ENCODE assay signal across 24 cellular contexts in the genomic region with DNA sequence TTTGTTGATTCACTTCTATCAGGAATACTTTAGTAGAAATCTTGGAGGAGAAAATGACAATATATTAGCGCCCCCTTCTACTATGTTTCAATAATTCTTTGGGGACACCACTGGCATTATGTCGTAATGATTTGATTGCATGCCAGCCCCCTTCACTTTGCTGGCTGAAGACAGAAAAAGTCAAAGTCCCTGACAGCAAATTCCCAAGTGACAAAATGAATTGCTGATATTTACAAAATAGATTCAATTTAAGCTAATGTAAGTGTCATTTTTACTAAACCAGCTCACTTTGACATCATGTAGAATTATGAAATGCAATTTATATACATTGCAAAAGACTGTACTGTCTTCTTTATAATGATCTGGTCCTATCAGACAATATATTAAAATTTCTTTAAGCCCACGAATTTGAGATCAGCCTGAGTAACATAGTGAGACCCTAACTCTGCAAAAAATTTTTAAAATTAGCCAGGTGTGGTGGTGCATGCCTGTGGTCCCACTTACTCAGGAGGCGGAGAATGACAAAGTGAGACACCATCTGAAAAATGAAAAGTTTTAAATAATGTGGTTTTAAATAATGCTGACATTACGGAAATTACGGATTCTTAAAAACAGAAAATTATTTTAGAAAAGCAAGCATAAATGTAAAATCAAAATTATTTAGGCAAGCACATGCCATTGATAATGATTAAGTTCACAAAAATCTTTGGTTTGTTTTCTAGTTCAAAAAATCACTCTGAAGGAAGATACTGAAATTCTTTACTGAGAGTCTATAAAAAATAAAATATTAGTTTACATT.
A peak's percentile ranks its signal among the peaks of the same experiment; 100 is the strongest.
DNase-seq lines count a peak whose midpoint lies in the region; ATAC-seq, FAIRE-seq and TF ChIP-seq lines count a peak whose summit lies in the region.
"Had no signal": no experiment of that assay in that cellular context is flagged by ENCODE, and none has a peak within 500 bp of the region (broad histone marks: within the 10 kb centered on the region; RNA-seq: fewer than 3 reads in every experiment).

No MANE protein-coding gene starts in this region.

- no peak overlapping the region for H2BK15ac ChIP-seq in H1 (ENCODE audit: low read length)

- no peaks in the 10 kb centered on the region for H3K79me1 ChIP-seq in H1 (ENCODE audit: low read depth, low read length)

- H3F3A ChIP-seq in neural cell (ENCODE audit: insufficient read depth, low read length, poor library complexity, severe bottlenecking), result no peaks in the 10 kb centered on the region
- no peaks in the 10 kb centered on the region for H3F3A ChIP-seq in SK-N-SH (replicated peaks; ENCODE audit: insufficient read depth)

- H3K4me2 ChIP-seq in HepG2 (ENCODE audit: low read depth, low read length), result no peak overlapping the region
- no peak overlapping the region for H3K4me2 ChIP-seq in H1 (ENCODE audit: insufficient read depth in 1 of 2, low read depth in 2 of 2, low read length in 2 of 2)
- H3K4me2 ChIP-seq in neural cell (ENCODE audit: low read length), result no peak overlapping the region
- no peak overlapping the region for H3K4me2 ChIP-seq in SK-N-SH
- H3K4me2 ChIP-seq: GM23338 had no signal

- in situ Hi-C loops in HepG2 (cut with HindIII; ENCODE audit: extremely low pct_ligation_motif_present, low pct_unique_long_range_greater_than_20kb), result no loop called here

- H3K27ac ChIP-seq in HepG2 (ENCODE audit: extremely low read length, insufficient read depth, low read length), result no peak overlapping the region
- no peak overlapping the region for H3K27ac ChIP-seq in right lobe of liver
- no peak overlapping the region for H3K27ac ChIP-seq in H1 (ENCODE audit: low read depth, low read length)
- no peak overlapping the region for H3K27ac ChIP-seq in neural cell (ENCODE audit: low read length)
- no peak overlapping the region for H3K27ac ChIP-seq in SK-N-SH (ENCODE audit: low read depth in 2 of 2, low read length in 1 of 2)
- H3K27ac ChIP-seq: 22Rv1; BLaER1 treated with 17β-estradiol and CSF1 and Interleukin-3, amounts not matched to agents 10 nM and 100 nM had no signal

- H3K14ac ChIP-seq in H1 (ENCODE audit: insufficient read length), result no peak overlapping the region

- no peak overlapping the region for H2AK5ac ChIP-seq in H1 (ENCODE audit: low read depth, low read length)

- intact Hi-C loops in HepG2 (cut with micrococcal nuclease; ENCODE audit: unreplicated experiment) (no loop called here), right lobe of liver (cut with DNase I) (no loop called here)

- no peak overlapping the region for H3K23ac ChIP-seq in H1 (ENCODE audit: insufficient read length)

- H3K36me3 ChIP-seq in HepG2 (replicated peaks in 1 of 2; ENCODE audit: control insufficient read depth in 1 of 2, insufficient read depth in 2 of 2, low read length in 2 of 2) (no peaks in the 10 kb centered on the region), right lobe of liver (no peaks in the 10 kb centered on the region), H1 (ENCODE audit: control insufficient read depth in 2 of 4, insufficient read depth in 4 of 4, low read length in 3 of 4) (no peaks in the 10 kb centered on the region), neural cell (ENCODE audit: insufficient read depth, low read length) (no peaks in the 10 kb centered on the region), SK-N-SH (replicated peaks in 1 of 2; ENCODE audit: control insufficient read depth in 1 of 2, insufficient read depth in 2 of 2, low read length in 1 of 2) (no peaks in the 10 kb centered on the region)
- H3K36me3 ChIP-seq: BE2C; BLaER1 treated with 17β-estradiol and CSF1 and Interleukin-3, amounts not matched to agents 10 nM and 100 nM; HAP-1 had no signal

- no TSS peak for BruUV-seq in HepG2 (replicated peaks; lab: Mats Ljungman, UMichigan)

- H3K18ac ChIP-seq in H1 (ENCODE audit: extremely low read depth, low read length), result no peak overlapping the region

- H3K4me1 ChIP-seq in HepG2 (ENCODE audit: insufficient read depth, low read length) (no peaks in the 10 kb centered on the region), right lobe of liver (no peaks in the 10 kb centered on the region), H1 (replicated peaks in 1 of 4; ENCODE audit: control insufficient read depth in 3 of 4, insufficient read depth in 4 of 4, low read length in 3 of 4) (no peaks in the 10 kb centered on the region), SK-N-SH (ENCODE audit: control insufficient read depth in 1 of 2, insufficient read depth in 2 of 2, low read depth in 1 of 2, low read length in 1 of 2) (no peaks in the 10 kb centered on the region)
- H3K4me1 ChIP-seq: BE2C, HAP-1 had no signal

- DNase-seq in HepG2 (ENCODE audit: low spot score), result no peak
- no peak for DNase-seq in right lobe of liver
- DNase-seq in H1 (ENCODE audit: low read depth in 1 of 2, low spot score in 2 of 2), result no peak
- DNase-seq in kidney glomerular epithelial cell (lab: John Stamatoyannopoulos, UW), result no peak
- no peak for DNase-seq in SK-N-SH
- DNase-seq: ACHN; AML-193; BE2C; Calu3; CD4-positive, alpha-beta T cell; COR-L47; DMS53; DMS79 treated with DMSO at 0.1 percent for 48 hours; GF-D8; HFFc6 had no signal

- no peak overlapping the region for H3K9ac ChIP-seq in HepG2 (ENCODE audit: insufficient read depth, low read depth, low read length)
- no peak overlapping the region for H3K9ac ChIP-seq in H1 (replicated peaks in 1 of 4; ENCODE audit: extremely low read depth in 1 of 4, low read depth in 3 of 4, low read length in 3 of 4)
- H3K9ac ChIP-seq in neural cell (ENCODE audit: low read length), result no peak overlapping the region
- H3K9ac ChIP-seq in SK-N-SH, result no peak overlapping the region
- H3K9ac ChIP-seq: BLaER1 treated with 17β-estradiol and CSF1 and Interleukin-3, amounts not matched to agents 10 nM and 100 nM had no signal

- no peak overlapping the region for H2BK120ac ChIP-seq in H1 (replicated peaks; ENCODE audit: low read depth, low read length)

- H4K20me1 ChIP-seq in HepG2 (ENCODE audit: insufficient read depth, low read length), result no peaks in the 10 kb centered on the region
- H4K20me1 ChIP-seq in H1 (replicated peaks in 1 of 2; ENCODE audit: control insufficient read depth in 1 of 2, insufficient read depth in 2 of 2, low read length in 2 of 2), result no peaks in the 10 kb centered on the region
- no peaks in the 10 kb centered on the region for H4K20me1 ChIP-seq in neural cell (ENCODE audit: insufficient read depth)
- no peaks in the 10 kb centered on the region for H4K20me1 ChIP-seq in SK-N-SH (ENCODE audit: insufficient read depth)
- H4K20me1 ChIP-seq: BLaER1 treated with 17β-estradiol and CSF1 and Interleukin-3, amounts not matched to agents 10 nM and 100 nM had no signal

- no peak for FAIRE-seq in HepG2 (lab: Jason Lieb, UNC)
- FAIRE-seq in H1 (lab: Jason Lieb, UNC), result no peak
- FAIRE-seq: A204.1, GM12891, GM18507, H54 had no signal

- H3K56ac ChIP-seq in H1 (replicated peaks; ENCODE audit: insufficient read length, low read depth, low read length), result no peak overlapping the region

- no peak overlapping the region for H2BK5ac ChIP-seq in H1 (ENCODE audit: low read depth, low read length)

- no peak overlapping the region for H4K8ac ChIP-seq in H1 (ENCODE audit: extremely low read depth, insufficient read depth, low read length)

- no peak for ATAC-seq in HepG2
- ATAC-seq in right lobe of liver, result no peak
- ATAC-seq: GM23338 had no signal

- 7% methylated on average over 6 of the region's 6 CpGs for WGBS in HepG2 (ENCODE audit: low lambda C conversion rate)
- 56% methylated on average over 6 of the region's 6 CpGs for whole genome bisulfite sequencing in right lobe of liver (ENCODE audit: insufficient coverage, low coverage, low lambda C conversion rate, missing lambda C conversion rate)
- 90% methylated on average over 6 of the region's 6 CpGs; no CpG with 5 or more reads in 1 of the 2 experiments for WGBS in H1 (ENCODE audit: extremely low coverage in 1 of 2, insufficient coverage in 1 of 2, insufficient read length in 1 of 2, insufficient replicate concordance in 2 of 2, low coverage in 1 of 2, low lambda C conversion rate in 2 of 2, missing lambda C conversion rate in 1 of 2), 2 experiments
- WGBS in SK-N-SH (ENCODE audit: low lambda C conversion rate), result 29% methylated on average over 6 of the region's 6 CpGs

- H4K91ac ChIP-seq in H1 (replicated peaks; ENCODE audit: insufficient read length, low read length), result no peak overlapping the region

- H3K79me2 ChIP-seq in HepG2 (ENCODE audit: insufficient read depth, low read length) (no peaks in the 10 kb centered on the region), H1 (ENCODE audit: control insufficient read depth in 1 of 2, insufficient read depth in 2 of 2, low read length in 2 of 2) (no peaks in the 10 kb centered on the region), neural cell (replicated peaks; ENCODE audit: insufficient read depth, low read length) (no peaks in the 10 kb centered on the region), SK-N-SH (ENCODE audit: insufficient read depth) (no peaks in the 10 kb centered on the region)

- no peaks in the 10 kb centered on the region for H3K9me3 ChIP-seq in HepG2 (ENCODE audit: low read length)
- no peaks in the 10 kb centered on the region for H3K9me3 ChIP-seq in right lobe of liver
- H3K9me3 ChIP-seq in H1 (ENCODE audit: insufficient read depth in 2 of 2, low read depth in 1 of 2, low read length in 1 of 2), result peaks cover 0 to 3% of the 10 kb centered on the region in 2 experiments; a peak in 1 of 4 replicates
- no peaks in the 10 kb centered on the region for H3K9me3 ChIP-seq in neural cell (ENCODE audit: low read length)
- H3K9me3 ChIP-seq in SK-N-SH, result no peaks in the 10 kb centered on the region
- H3K9me3 ChIP-seq: BE2C; BLaER1 treated with 17β-estradiol and CSF1 and Interleukin-3, amounts not matched to agents 10 nM and 100 nM; HAP-1 had no signal

- no peak overlapping the region for H4K5ac ChIP-seq in H1 (ENCODE audit: insufficient read length, low read depth, low read length)

- no peaks in the 10 kb centered on the region; the same call in 1 of the 2 replicates for H3K23me2 ChIP-seq in H1 (ENCODE audit: low read depth, low read length)

- TF ChIP-seq EP300 in HepG2 (IDR thresholded peaks at IDR 0.05; ENCODE audit: low read depth in 2 of 2, low read length in 2 of 2) (no peak), HepG2 (CRISPR knock-in tag; IDR thresholded peaks at IDR 0.05; ENCODE audit: borderline replicate concordance) (no peak), H1 (IDR thresholded peaks at IDR 0.05; ENCODE audit: borderline replicate concordance in 1 of 2, low read depth in 2 of 2, low read length in 2 of 2) (no peak), neural cell (conservative IDR thresholded peaks at IDR 0.05; ENCODE audit: poor library complexity, severe bottlenecking) (peak; percentile 81), SK-N-SH (IDR thresholded peaks at IDR 0.05; ENCODE audit: borderline replicate concordance in 1 of 2, low read depth in 1 of 2, low read length in 1 of 2) (no peak)

- no peak overlapping the region for H3K4ac ChIP-seq in H1 (replicated peaks; ENCODE audit: insufficient read length, low read depth, low read length)

- H3K9me2 ChIP-seq in neural cell (ENCODE audit: insufficient read depth, low read length) (no peaks in the 10 kb centered on the region), SK-N-SH (no peaks in the 10 kb centered on the region)

- TF ChIP-seq CTCF in HepG2 (CRISPR knock-in tag; IDR thresholded peaks at IDR 0.05) (no peak), right lobe of liver (IDR thresholded peaks at IDR 0.05) (no peak), H1 (IDR thresholded peaks at IDR 0.05; ENCODE audit: control extremely low read depth in 1 of 3, insufficient read depth in 1 of 3, low read depth in 1 of 3, low read length in 3 of 3) (no peak), neural cell (IDR thresholded peaks at IDR 0.05; ENCODE audit: poor library complexity, severe bottlenecking) (no peak), SK-N-SH (IDR thresholded peaks at IDR 0.05) (no peak)

- H2BK12ac ChIP-seq in H1 (ENCODE audit: low read depth, low read length), result no peak overlapping the region

- CTCF ChIA-PET in HepG2 (lab: Yijun Ruan, JAX; ENCODE audit: low intra/inter-chr PET ratio, low total read pairs) (no interaction called here), H1 (lab: Charles Lee; ENCODE audit: partially characterized antibody) (interaction anchor here (0.9 to 1.5 kb wide), 2 partner anchors 63 to 111 kb away, joined by 3 read pairs; no protein-coding TSS in a partner anchor), SK-N-SH (lab: Yijun Ruan, JAX) (no interaction called here)

- no peak overlapping the region for H2BK20ac ChIP-seq in H1 (ENCODE audit: low read length)

- TF ChIP-seq RAD21 in HepG2 (CRISPR knock-in tag; IDR thresholded peaks at IDR 0.05) (no peak), H1 (IDR thresholded peaks at IDR 0.05 in 1 of 2, conservative IDR thresholded peaks at IDR 0.05 in 1 of 2; ENCODE audit: low read depth in 2 of 2, low read length in 2 of 2) (no peak), neural cell (conservative IDR thresholded peaks at IDR 0.05) (no peak), SK-N-SH (IDR thresholded peaks at IDR 0.05; ENCODE audit: low read length) (no peak)

- TF ChIP-seq POLR2A in HepG2 (IDR thresholded peaks at IDR 0.05; ENCODE audit: insufficient read depth in 1 of 2, low read depth in 2 of 2, low read length in 2 of 2) (no peak), right lobe of liver (IDR thresholded peaks at IDR 0.05) (no peak), H1 (IDR thresholded peaks at IDR 0.05; ENCODE audit: control extremely low read depth in 1 of 2, low read depth in 2 of 2, low read length in 2 of 2) (no peak)

- no peak overlapping the region for H3K4me3 ChIP-seq in HepG2 (replicated peaks in 1 of 3; ENCODE audit: insufficient read depth in 1 of 3, low read depth in 2 of 3, low read length in 3 of 3)
- H3K4me3 ChIP-seq in right lobe of liver, result no peak overlapping the region
- H3K4me3 ChIP-seq in H1 (ENCODE audit: extremely low read depth in 1 of 4, insufficient read depth in 2 of 4, low read depth in 3 of 4, low read length in 4 of 4), result no peak overlapping the region
- H3K4me3 ChIP-seq in neural cell (ENCODE audit: low read length), result no peak overlapping the region
- H3K4me3 ChIP-seq in SK-N-SH (ENCODE audit: low read depth in 2 of 2, low read length in 1 of 2), result no peak overlapping the region
- H3K4me3 ChIP-seq: BLaER1 treated with 17β-estradiol and CSF1 and Interleukin-3, amounts not matched to agents 10 nM and 100 nM; GM23338; HAP-1 had no signal

- H2AFZ ChIP-seq in HepG2 (ENCODE audit: low read length) (no peak overlapping the region), H1 (ENCODE audit: low read length) (no peak overlapping the region), neural cell (ENCODE audit: low read depth, low read length) (no peak overlapping the region), SK-N-SH (ENCODE audit: low read depth) (no peak overlapping the region)
- H2AFZ ChIP-seq: GM23338 had no signal

- POLR2A ChIA-PET in HepG2 (lab: Yijun Ruan, JAX), result no interaction called here
- POLR2A ChIA-PET in H1 (lab: Charles Lee; ENCODE audit: partially characterized antibody), result no interaction called here
- POLR2A ChIA-PET in SK-N-SH (lab: Yijun Ruan, JAX), result no interaction called here

- H3K27me3 ChIP-seq in HepG2 (ENCODE audit: control insufficient read depth in 1 of 2, insufficient read depth in 2 of 2, low read length in 2 of 2), result no peaks in the 10 kb centered on the region
- no peaks in the 10 kb centered on the region for H3K27me3 ChIP-seq in right lobe of liver
- no peaks in the 10 kb centered on the region for H3K27me3 ChIP-seq in H1 (replicated peaks in 1 of 4; ENCODE audit: control insufficient read depth in 3 of 4, extremely low read depth in 1 of 4, insufficient read depth in 3 of 4, low read length in 3 of 4)
- H3K27me3 ChIP-seq in neural cell (ENCODE audit: insufficient read depth, low read depth, low read length), result no peaks in the 10 kb centered on the region
- H3K27me3 ChIP-seq in SK-N-SH (ENCODE audit: insufficient read depth), result no peaks in the 10 kb centered on the region
- H3K27me3 ChIP-seq: BE2C; BLaER1 treated with 17β-estradiol and CSF1 and Interleukin-3, amounts not matched to agents 10 nM and 100 nM had no signal
